ENCODE assay signal across 1 cellular context in genomic region chr6:168331058-168331457, GRCh38.
TF ChIP-seq lines count a peak whose summit lies in the region.

No MANE protein-coding gene starts in this region.

TF ChIP-seq in HepG2, 621 proteins besides CTCF, POLR2A, EP300 and RAD21 (continued from another document and continues in another):
- TF ChIP-seq KIAA2018 (CRISPR knock-in tag; IDR thresholded peaks at IDR 0.05; ENCODE audit: borderline replicate concordance) (no peak), ZNF614 (CRISPR knock-in tag; IDR thresholded peaks at IDR 0.05; ENCODE audit: borderline replicate concordance) (0 out of 2 replicates have a peak, but pooled peaks have one; percentile 32), ZNF576 (CRISPR knock-in tag; IDR thresholded peaks at IDR 0.05) (no peak), ZNF333 (CRISPR knock-in tag; IDR thresholded peaks at IDR 0.05; ENCODE audit: borderline replicate concordance) (no peak), MBNL3 (CRISPR knock-in tag; conservative IDR thresholded peaks at IDR 0.05) (no peak), TARDBP (CRISPR knock-in tag; IDR thresholded peaks at IDR 0.05) (0 out of 2 replicates have a peak, but pooled peaks have one; percentile 42), ZNF670 (CRISPR knock-in tag; IDR thresholded peaks at IDR 0.05; ENCODE audit: borderline replicate concordance) (no peak), SOX5 (CRISPR knock-in tag; IDR thresholded peaks at IDR 0.05; ENCODE audit: borderline replicate concordance) (peak; percentile 52; the same call in 1 of the 2 replicates), KLF6 (CRISPR knock-in tag; IDR thresholded peaks at IDR 0.05) (no peak), SNAPC5 (CRISPR knock-in tag; IDR thresholded peaks at IDR 0.05; ENCODE audit: borderline replicate concordance) (no peak), ZNF383 (CRISPR knock-in tag; IDR thresholded peaks at IDR 0.05; ENCODE audit: borderline replicate concordance) (no peak), MXD3 (CRISPR knock-in tag; IDR thresholded peaks at IDR 0.05) (no peak), ZNF484 (CRISPR knock-in tag; IDR thresholded peaks at IDR 0.05; ENCODE audit: borderline replicate concordance, low read depth) (no peak), MAF1 (CRISPR knock-in tag; IDR thresholded peaks at IDR 0.05; ENCODE audit: borderline replicate concordance) (no peak), ZNF724P (CRISPR knock-in tag; IDR thresholded peaks at IDR 0.05; ENCODE audit: borderline replicate concordance) (no peak), ZNF703 (CRISPR knock-in tag; IDR thresholded peaks at IDR 0.05; ENCODE audit: borderline replicate concordance) (no peak), NCOR1 (IDR thresholded peaks at IDR 0.05; ENCODE audit: borderline replicate concordance, low read length) (peak; percentile 50; the same call in 1 of the 2 replicates), RELA (CRISPR knock-in tag; IDR thresholded peaks at IDR 0.05) (no peak), NFIC (IDR thresholded peaks at IDR 0.05; ENCODE audit: low read length) (no peak), NR2F1 (CRISPR knock-in tag; IDR thresholded peaks at IDR 0.05) (no peak), PBX2 (CRISPR knock-in tag; IDR thresholded peaks at IDR 0.05) (no peak), DMTF1 (CRISPR knock-in tag; IDR thresholded peaks at IDR 0.05) (no peak), ASH2L (IDR thresholded peaks at IDR 0.05; ENCODE audit: insufficient read length, low read depth, low read length) (no peak), ZNF558 (CRISPR knock-in tag; IDR thresholded peaks at IDR 0.05; ENCODE audit: borderline replicate concordance) (no peak), SP1 (IDR thresholded peaks at IDR 0.05) (no peak), SP1 (CRISPR knock-in tag; IDR thresholded peaks at IDR 0.05) (no peak), ZNF564 (CRISPR knock-in tag; IDR thresholded peaks at IDR 0.05) (peak; percentile 97), SMAD9 (CRISPR knock-in tag; IDR thresholded peaks at IDR 0.05) (no peak), ZFX (CRISPR knock-in tag; IDR thresholded peaks at IDR 0.05; ENCODE audit: low read depth) (no peak), FOXO1 (CRISPR knock-in tag; IDR thresholded peaks at IDR 0.05) (no peak), ZSCAN5A (CRISPR knock-in tag; IDR thresholded peaks at IDR 0.05; ENCODE audit: borderline replicate concordance) (no peak), PHF20 (CRISPR knock-in tag; IDR thresholded peaks at IDR 0.05) (no peak), ZNF264 (CRISPR knock-in tag; IDR thresholded peaks at IDR 0.05) (no peak), KDM1A (CRISPR knock-in tag; IDR thresholded peaks at IDR 0.05) (0 out of 2 replicates have a peak, but pooled peaks have one; percentile 46), SALL1 (CRISPR knock-in tag; IDR thresholded peaks at IDR 0.05) (peak; percentile 53), ZNF318 (CRISPR knock-in tag; IDR thresholded peaks at IDR 0.05) (no peak), TBX3 (IDR thresholded peaks at IDR 0.05; ENCODE audit: borderline replicate concordance) (no peak), RFX5 (IDR thresholded peaks at IDR 0.05; ENCODE audit: low read depth, low read length) (no peak), ZNF616 (CRISPR knock-in tag; IDR thresholded peaks at IDR 0.05; ENCODE audit: low read depth) (no peak), ZBTB42 (CRISPR knock-in tag; IDR thresholded peaks at IDR 0.05) (no peak), MTF2 (CRISPR knock-in tag; IDR thresholded peaks at IDR 0.05; ENCODE audit: borderline replicate concordance) (no peak), FOSL1 (CRISPR knock-in tag; IDR thresholded peaks at IDR 0.05; ENCODE audit: borderline replicate concordance) (no peak)
